Comparison of ENCODE assay signal across 8 cellular contexts in genomic region chr1:42681771-42682483, GRCh38. TPM values are rescaled to one million over a fixed set of nuclear protein-coding genes. Genes with fewer than 3 reads are reported as not detected.
DNase-seq lines count a peak whose midpoint lies in the region; ATAC-seq, FAIRE-seq and TF ChIP-seq lines count a peak whose summit lies in the region.

YBX1 (plus strand) TSS chr1:42682418; CDS start chr1:42682566, 148 bp downstream.

- TF ChIP-seq CTCF in GM12864 (IDR thresholded peaks at IDR 0.05; ENCODE audit: low read depth, low read length, missing control alignments), result no peak
- no peak for TF ChIP-seq CTCF in pancreas (IDR thresholded peaks at IDR 0.05)
- no peak for TF ChIP-seq CTCF in tibial artery (IDR thresholded peaks at IDR 0.05)

- FAIRE-seq in pancreas (lab: Jason Lieb, UNC), result peak; percentile 41

- DNase-seq in GM12864 (ENCODE audit: low read depth), result peak; percentile 98
- DNase-seq in NCI-H1417 (lab: John Stamatoyannopoulos, UW), result peak; percentile 97 to 99 (median 98)
- peak; percentile 92 to 98 for DNase-seq in SW 1271 (lab: John Stamatoyannopoulos, UW)
- peak; percentile 85 for DNase-seq in activated naive CD8-positive, alpha-beta T cell treated with anti-CD3 and anti-CD28 coated beads, Interleukin-2, amount 50 U/mL, for 16 hours (ENCODE audit: low read depth, low spot score)
- DNase-seq in Right ventricle myocardium superior, result peak; percentile 97
- DNase-seq in pancreas, result peak; percentile 92 to 98 (median 96)
- DNase-seq in tibial artery, result peak; percentile 98

- H3K36me3 ChIP-seq in pancreas (no peaks in the 10 kb centered on the region), tibial artery (peaks cover 0 to 2% (median 0%) of the 10 kb centered on the region in 3 donors)

- peak within 1 kb of the TSS; percentile 63 for H3K4me3 ChIP-seq in GM12864 (ENCODE audit: low read depth, low read length)
- H3K4me3 ChIP-seq in pancreas, result peak within 1 kb of the TSS; percentile 82 to 93 (median 88)
- peak within 1 kb of the TSS; percentile 88 to 96 for H3K4me3 ChIP-seq in tibial artery

- H3K27ac ChIP-seq in pancreas, result peak within 1 kb of the TSS; percentile 79 to 93 (median 81)
- peak within 1 kb of the TSS; percentile 91 to 92 for H3K27ac ChIP-seq in tibial artery

- no peaks in the 10 kb centered on the region for H3K9me3 ChIP-seq in pancreas
- no peaks in the 10 kb centered on the region for H3K9me3 ChIP-seq in tibial artery

- intact Hi-C loops in Right ventricle myocardium superior (cut with DNase I), result no loop called here
- intact Hi-C loops in pancreas (cut with DNase I), result no loop called here
- intact Hi-C loops in tibial artery (cut with DNase I; ENCODE audit: low total_unique reads), result loop anchor here (2.0 to 10.0 kb wide), 4 partner anchors 75 to 225 kb away; partner anchors contain the start of genes ERMAP, PPCS, SVBP and ZMYND12

- H3K4me1 ChIP-seq in pancreas (peaks cover 15 to 34% (median 21%) of the 10 kb centered on the region in 3 donors), tibial artery (peaks cover 0 to 54% (median 40%) of the 10 kb centered on the region in 4 donors)

- WGBS in pancreas, 2 donors, result 0 to 1% methylated on average over 44 to 53 of the region's 53 CpGs

- H3K27me3 ChIP-seq in pancreas, result no peaks in the 10 kb centered on the region
- no peaks in the 10 kb centered on the region for H3K27me3 ChIP-seq in tibial artery

- ATAC-seq in HG02759 (IDR thresholded peaks at IDR 0.05; ENCODE audit: unreplicated experiment), result peak; percentile 84
- ATAC-seq in Right ventricle myocardium superior (ENCODE audit: poor library complexity), result peak; percentile 95
- ATAC-seq in pancreas, result peak; percentile 94 to 97 (median 95)

RNA-seq across cellular contexts. Expression of gene YBX1, which starts in this region (rescaled TPM):
- total RNA-seq in Right ventricle myocardium superior, result 800 TPM
- total RNA-seq in pancreas, result 100 to 1,000 TPM in 5 of 6 donors, 10 to 100 TPM in 1; 97.4 to 240 (median 207) TPM
- 100 to 1,000 TPM; 164 to 193 TPM for polyA plus RNA-seq in pancreas

Comparison
In these comparisons a context has a peak if more than half of its experiments do, and no peak if none do; other contexts are left out.
1. Peak in every context shown above with its lines: DNase-seq, ATAC-seq, H3K4me3 ChIP-seq and H3K27ac ChIP-seq.